Comparison of ENCODE assay signal across 8 cellular contexts in genomic region chr20:31603822-31604566, GRCh38. TPM values are rescaled to one million over a fixed set of nuclear protein-coding genes. Genes with fewer than 3 reads are reported as not detected.
DNase-seq lines count a peak whose midpoint lies in the region; TF ChIP-seq lines count a peak whose summit lies in the region.

No MANE protein-coding gene starts in this region.

- no peak overlapping the region for H3K27ac ChIP-seq in DOHH2 (ENCODE audit: low read depth, low read length)
- peak overlapping the region; percentile 90 to 93 for H3K27ac ChIP-seq in right atrium auricular region

- TF ChIP-seq CTCF in DOHH2 (IDR thresholded peaks at IDR 0.05; ENCODE audit: low read depth, low read length, poor library complexity, severe bottlenecking): no peak
- no peak for TF ChIP-seq CTCF in HFFc6 (IDR thresholded peaks at IDR 0.05)
- no peak for TF ChIP-seq CTCF in right atrium auricular region (IDR thresholded peaks at IDR 0.05)
- TF ChIP-seq CTCF in progenitor cell of endocrine pancreas (IDR thresholded peaks at IDR 0.05; ENCODE audit: unreplicated experiment): no peak
- no peak for TF ChIP-seq CTCF in type B pancreatic cell (conservative IDR thresholded peaks at IDR 0.05)

- no peaks in the 10 kb centered on the region for H3K9me3 ChIP-seq in DOHH2 (ENCODE audit: control insufficient read depth, insufficient read depth, low read length)
- H3K9me3 ChIP-seq in right atrium auricular region: no peaks in the 10 kb centered on the region

- peak overlapping the region; percentile 81 for H3K4me2 ChIP-seq in DOHH2 (ENCODE audit: low read length)

- no peaks in the 10 kb centered on the region for H3K36me3 ChIP-seq in DOHH2 (ENCODE audit: control insufficient read depth, low read length)
- H3K36me3 ChIP-seq in right atrium auricular region: peaks cover 16% of the 10 kb centered on the region

- H3K4me3 Mint-ChIP-seq in HFFc6: peak overlapping the region; percentile 96
- peak overlapping the region; percentile 92 for H3K4me3 Mint-ChIP-seq in progenitor cell of endocrine pancreas (ENCODE audit: low read depth)
- peak overlapping the region; percentile 95 for H3K4me3 Mint-ChIP-seq in type B pancreatic cell

- H3K27me3 ChIP-seq in DOHH2 (ENCODE audit: control insufficient read depth, low read length) (peaks cover 62% of the 10 kb centered on the region), right atrium auricular region (no peaks in the 10 kb centered on the region)

- peak overlapping the region; percentile 85 for H3K4me3 ChIP-seq in DOHH2 (ENCODE audit: low read length)
- peak overlapping the region; percentile 63 to 79 for H3K4me3 ChIP-seq in right atrium auricular region

- H3K4me1 Mint-ChIP-seq in HFFc6 (ENCODE audit: low read depth) (peaks cover 39% of the 10 kb centered on the region), progenitor cell of endocrine pancreas (ENCODE audit: low read depth) (peaks cover 44% of the 10 kb centered on the region), type B pancreatic cell (ENCODE audit: unreplicated experiment) (peaks cover 33% of the 10 kb centered on the region)

- peaks cover 29% of the 10 kb centered on the region for H3K36me3 Mint-ChIP-seq in HFFc6 (ENCODE audit: low read depth)
- peaks cover 14% of the 10 kb centered on the region for H3K36me3 Mint-ChIP-seq in progenitor cell of endocrine pancreas (ENCODE audit: insufficient read depth)
- H3K36me3 Mint-ChIP-seq in type B pancreatic cell: peaks cover 20% of the 10 kb centered on the region

- no peaks in the 10 kb centered on the region for H3K9me2 ChIP-seq in DOHH2 (replicated peaks; ENCODE audit: control insufficient read depth, low read length)

- peaks cover 23% of the 10 kb centered on the region for H3K9me3 Mint-ChIP-seq in HFFc6
- H3K9me3 Mint-ChIP-seq in progenitor cell of endocrine pancreas (ENCODE audit: low read depth): no peaks in the 10 kb centered on the region
- no peaks in the 10 kb centered on the region for H3K9me3 Mint-ChIP-seq in type B pancreatic cell

- H3K79me2 ChIP-seq in DOHH2 (ENCODE audit: control insufficient read depth, low read length): no peaks in the 10 kb centered on the region

- peaks cover 38% of the 10 kb centered on the region for H3K27me3 Mint-ChIP-seq in HFFc6 (ENCODE audit: insufficient read depth)
- H3K27me3 Mint-ChIP-seq in progenitor cell of endocrine pancreas: no peaks in the 10 kb centered on the region
- peaks cover 13% of the 10 kb centered on the region for H3K27me3 Mint-ChIP-seq in type B pancreatic cell

- DNase-seq in HFFc6 (peak; percentile 97), NCI-H2029 (lab: John Stamatoyannopoulos, UW) (peak; percentile 99), T-helper 2 cell (peak; percentile 50 to 82 (median 75)), anterior cingulate cortex (lab: John Stamatoyannopoulos, UW) (peak in 57 of 58 donors; percentile 26 to 98 (median 86)), right atrium auricular region (ENCODE audit: low spot score) (peak; percentile 99), progenitor cell of endocrine pancreas (ENCODE audit: low spot score, unreplicated experiment) (peak; percentile 100), type B pancreatic cell (ENCODE audit: extremely low spot score, unreplicated experiment) (peak; percentile 100)

- H3K27ac Mint-ChIP-seq in HFFc6 (peak overlapping the region; percentile 99), progenitor cell of endocrine pancreas (peak overlapping the region; percentile 99), type B pancreatic cell (peak overlapping the region; percentile 99)

- H3K4me1 ChIP-seq in DOHH2 (ENCODE audit: control insufficient read depth, low read length) (peaks cover 39% of the 10 kb centered on the region), right atrium auricular region (peaks cover 0 to 35% of the 10 kb centered on the region in 2 donors)

- H3F3A ChIP-seq in DOHH2 (ENCODE audit: control insufficient read depth, insufficient read depth): no peaks in the 10 kb centered on the region

- H4K20me1 ChIP-seq in DOHH2 (ENCODE audit: control insufficient read depth, insufficient read depth, low read depth, low read length): no peaks in the 10 kb centered on the region

RNA-seq across cellular contexts. Expression of gene ID1, which starts 1.1 kb away (rescaled TPM):
- 100 to 1,000 TPM; 397 to 487 (median 452) TPM for total RNA-seq in HFFc6 (2021; fragmentation: NEBNext Ultra II Directional; extraction: Animal tissue kit (Norgen Biotek cat#: 25700))
- total RNA-seq in right atrium auricular region (100 to 1,000 TPM; 450 to 815 TPM), progenitor cell of endocrine pancreas (322 and 326 TPM in 2 replicates), type B pancreatic cell (ENCODE audit: low replicate concordance) (472 and 516 TPM in 2 replicates)

RNA-seq across cellular contexts. Expression of gene COX4I2, which starts 33.7 kb away (rescaled TPM):
- not detected for total RNA-seq in HFFc6 (2021; fragmentation: NEBNext Ultra II Directional; extraction: Animal tissue kit (Norgen Biotek cat#: 25700))
- 1 to 10 TPM; 6.8 to 9.0 TPM for total RNA-seq in right atrium auricular region
- total RNA-seq in progenitor cell of endocrine pancreas: not detected in 2 replicates
- total RNA-seq in type B pancreatic cell (ENCODE audit: low replicate concordance): not detected in 2 replicates
